In genomic region chr4:859496-859895, GRCh38 we compare ENCODE assay signal across 15 cellular contexts. TPM values are rescaled to one million over a fixed set of nuclear protein-coding genes. Genes with fewer than 3 reads are reported as not detected.
DNase-seq lines count a peak whose midpoint lies in the region; ATAC-seq, FAIRE-seq and TF ChIP-seq lines count a peak whose summit lies in the region.
"Had no signal": no experiment of that assay in that cellular context is flagged by ENCODE, and none has a peak within 500 bp of the region (broad histone marks: within the 10 kb centered on the region; RNA-seq: fewer than 3 reads in every experiment).

No MANE protein-coding gene starts in this region.

- H3K36me3 ChIP-seq in right atrium auricular region (peaks cover 61% of the 10 kb centered on the region), kidney (ENCODE audit: control insufficient read depth in 1 of 2, insufficient read depth in 2 of 2, low read length in 2 of 2) (peaks cover 27 to 31% of the 10 kb centered on the region in 2 donors), osteoblast (ENCODE audit: insufficient read depth, low read length) (peaks cover 60% of the 10 kb centered on the region)

- no peak for FAIRE-seq in kidney (lab: Jason Lieb, UNC)
- FAIRE-seq: H54 had no signal

- DNase-seq in left cardiac atrium = peak; percentile 2
- no peak for DNase-seq in right atrium auricular region (ENCODE audit: low spot score)
- peak; percentile 29 for DNase-seq in kidney
- peak; percentile 45 for DNase-seq in osteoblast (ENCODE audit: insufficient read length, low spot score, missing footprints)
- no peak for DNase-seq in NCI-H1417 (lab: John Stamatoyannopoulos, UW)
- DNase-seq in T1000 (lab: John Stamatoyannopoulos, UW) = no peak
- no peak for DNase-seq in GOT3 (lab: John Stamatoyannopoulos, UW)
- DNase-seq: ACHN; Calu3; CD4-positive, CD25-positive, alpha-beta regulatory T cell; DMS 273 treated with DMSO at 0.1 percent for 48 hours had no signal

- H3K27me3 ChIP-seq in right atrium auricular region (no peaks in the 10 kb centered on the region), osteoblast (ENCODE audit: insufficient read depth, low read length) (no peaks in the 10 kb centered on the region)
- H3K27me3 ChIP-seq: BLaER1 treated with 17β-estradiol and CSF1 and Interleukin-3, amounts not matched to agents 10 nM and 100 nM had no signal

- H3K4me3 ChIP-seq in right atrium auricular region = no peak overlapping the region
- H3K4me3 ChIP-seq in kidney (ENCODE audit: low read length in 2 of 2) = no peak overlapping the region
- H3K4me3 ChIP-seq in osteoblast (ENCODE audit: insufficient read depth, low read length) = no peak overlapping the region
- H3K4me3 ChIP-seq: BLaER1 treated with 17β-estradiol and CSF1 and Interleukin-3, amounts not matched to agents 10 nM and 100 nM had no signal

- intact Hi-C loops in left cardiac atrium (cut with DNase I) = no loop called here
- intact Hi-C loops in kidney (cut with DNase I) = no loop called here

- H3K4me1 ChIP-seq in right atrium auricular region (no peaks in the 10 kb centered on the region), kidney (ENCODE audit: control insufficient read depth in 1 of 2, insufficient read depth in 1 of 2, low read depth in 1 of 2, low read length in 2 of 2) (no peaks in the 10 kb centered on the region), osteoblast (ENCODE audit: insufficient read depth, low read length) (no peaks in the 10 kb centered on the region)
- H3K4me1 ChIP-seq: BLaER1 treated with 17β-estradiol and CSF1 and Interleukin-3, amounts not matched to agents 10 nM and 100 nM had no signal

- no peak overlapping the region for H2AFZ ChIP-seq in osteoblast (ENCODE audit: low read length)

- no peaks in the 10 kb centered on the region for H3K9me3 ChIP-seq in right atrium auricular region
- peaks cover 0 to 3% of the 10 kb centered on the region in 2 donors for H3K9me3 ChIP-seq in kidney (ENCODE audit: control insufficient read depth in 1 of 2, low read length in 2 of 2)
- H3K9me3 ChIP-seq in osteoblast (ENCODE audit: low read depth, low read length) = no peaks in the 10 kb centered on the region

- peaks cover 4% of the 10 kb centered on the region for H4K20me1 ChIP-seq in osteoblast (ENCODE audit: insufficient read depth, low read length)

- ATAC-seq in left cardiac atrium = no peak

- H3K27ac ChIP-seq in right atrium auricular region = no peak overlapping the region
- no peak overlapping the region for H3K27ac ChIP-seq in kidney (ENCODE audit: low read depth in 2 of 2, low read length in 2 of 2)
- no peak overlapping the region for H3K27ac ChIP-seq in osteoblast (ENCODE audit: low read depth, low read length)
- H3K27ac ChIP-seq: BLaER1 treated with 17β-estradiol and CSF1 and Interleukin-3, amounts not matched to agents 10 nM and 100 nM; HL-60 had no signal

- H3K9ac ChIP-seq in kidney (ENCODE audit: low read length in 2 of 2) = no peak overlapping the region
- H3K9ac ChIP-seq: BLaER1 treated with 17β-estradiol and CSF1 and Interleukin-3, amounts not matched to agents 10 nM and 100 nM had no signal

- no peaks in the 10 kb centered on the region for H3K79me2 ChIP-seq in osteoblast (ENCODE audit: insufficient read depth, low read length)

- no peak overlapping the region for H3K4me2 ChIP-seq in osteoblast (ENCODE audit: insufficient read depth, low read length)
- H3K4me2 ChIP-seq: BLaER1 treated with 17β-estradiol and CSF1 and Interleukin-3, amounts not matched to agents 10 nM and 100 nM had no signal

- no peak for TF ChIP-seq CTCF in right atrium auricular region (IDR thresholded peaks at IDR 0.05)
- no peak for TF ChIP-seq CTCF in kidney (IDR thresholded peaks at IDR 0.05; ENCODE audit: borderline replicate concordance, extremely low read depth, insufficient read depth)
- TF ChIP-seq CTCF in osteoblast (IDR thresholded peaks at IDR 0.05; ENCODE audit: extremely low read depth, low read depth, low read length) = no peak

RNA-seq across cellular contexts. Expression of gene CPLX1, which starts 33.6 kb away (rescaled TPM):
- total RNA-seq in left cardiac atrium (1 to 10 TPM; 5.6 to 9.4 TPM), right atrium auricular region (1 to 10 TPM in 1 of 2 donors, under 1 TPM in 1; 0.98 to 2.3 TPM), kidney (10.2 TPM), osteoblast (not detected in 2 replicates)
- polyA plus RNA-seq in kidney (ENCODE audit: insufficient read depth, low read depth, low replicate concordance) = 3.9 TPM
- total RNA-seq: Daoy had no signal

Comparison
In these comparisons a context has a peak if more than half of its experiments do, and no peak if none do; other contexts are left out.
1. DNase-seq: peak in left cardiac atrium (single experiment), kidney (single experiment) and osteoblast (single experiment); none in right atrium auricular region (single experiment), NCI-H1417 (0 of 3), T1000 (single experiment) and GOT3 (single experiment).